Comparison of ENCODE assay signal across 8 cellular contexts in the genomic region with DNA sequence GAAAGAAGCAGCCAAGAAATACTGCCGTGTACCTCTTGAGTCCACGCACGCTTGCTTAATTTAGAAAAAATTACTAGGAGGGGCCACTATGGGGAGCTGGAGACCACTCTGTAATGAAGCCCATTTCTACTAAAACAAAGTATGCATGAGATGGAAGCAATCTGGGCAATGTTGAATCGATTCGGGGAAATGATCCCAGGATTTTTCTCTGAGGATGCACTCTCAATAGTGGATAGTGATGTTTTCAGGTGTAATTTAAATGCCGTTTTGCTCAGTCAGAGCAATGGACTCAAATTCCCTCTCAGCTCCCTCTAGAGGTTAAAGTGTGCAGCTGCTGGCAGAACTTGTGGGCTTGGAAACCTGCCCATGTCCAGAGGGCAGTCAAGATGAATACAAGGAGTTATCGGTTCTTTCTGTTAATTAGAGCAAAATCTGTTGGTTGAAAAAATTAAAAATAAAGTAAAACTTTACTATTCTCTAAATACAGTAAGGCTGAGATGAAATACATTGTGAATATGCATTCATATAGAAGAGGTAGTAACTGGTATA.
DNase-seq lines count a peak whose midpoint lies in the region; ATAC-seq, FAIRE-seq and TF ChIP-seq lines count a peak whose summit lies in the region.

No MANE protein-coding gene starts in this region.

- DNase-seq in NCI-H2107 treated with DMSO at 0.1 percent for 48 hours (lab: John Stamatoyannopoulos, UW; ENCODE audit: unreplicated experiment) (peak; percentile 44), NCI-H2107 (lab: John Stamatoyannopoulos, UW) (no peak), PC-3 (peak; percentile 82), body of pancreas (peak; percentile 68 to 74 (median 73))
- DNase-seq in stimulated activated CD4-positive, alpha-beta T cell treated with anti-CD3 and anti-CD28 coated beads, Interleukin-1b, Interleukin-23, amount 100 ng/mL, for 48 hours: peak; percentile 52

- no peaks in the 10 kb centered on the region for H4K20me1 ChIP-seq in PC-3 (ENCODE audit: low read length)

- TF ChIP-seq CTCF in PC-3 (conservative IDR thresholded peaks at IDR 0.05; ENCODE audit: low read depth, low read length) (peak; percentile 96), body of pancreas (IDR thresholded peaks at IDR 0.05) (peak; percentile 79 to 94 (median 87))

- H3K27me3 ChIP-seq in PC-3 (ENCODE audit: low read length) (no peaks in the 10 kb centered on the region), body of pancreas (no peaks in the 10 kb centered on the region)

- H3K9ac ChIP-seq in PC-3 (ENCODE audit: low read length): peak overlapping the region; percentile 54

- no peaks in the 10 kb centered on the region for H3K9me3 ChIP-seq in PC-3 (ENCODE audit: low read length)
- no peaks in the 10 kb centered on the region for H3K9me3 ChIP-seq in body of pancreas

- peak overlapping the region; percentile 31; the same call in 1 of the 2 replicates for H3K4me2 ChIP-seq in PC-3 (ENCODE audit: low read length)

- ATAC-seq in GM21423 (IDR thresholded peaks at IDR 0.05; ENCODE audit: unreplicated experiment) (peak; percentile 95), HG03575 (IDR thresholded peaks at IDR 0.05; ENCODE audit: extremely low read depth, insufficient number of reproducible peaks, low FRiP score, unreplicated experiment) (peak; percentile 77), PC-3 (peak; percentile 39; the same call in 1 of the 2 replicates), body of pancreas (peak; percentile 92)

- BruUV-seq in PC-3 (replicated peaks; lab: Mats Ljungman, UMichigan): no TSS peak

- TF ChIP-seq POLR2A in body of pancreas (IDR thresholded peaks at IDR 0.05): no peak

- H3K27ac ChIP-seq in PC-3 (ENCODE audit: low read length) (peak overlapping the region; percentile 85), body of pancreas (no peak overlapping the region)

- FAIRE-seq in islet of Langerhans (lab: Jason Lieb, UNC): peak; percentile 95

- CTCF ChIA-PET in PC-3 (lab: Charles Lee): interaction anchor here (0.6 to 0.9 kb wide), 4 partner anchors 59 to 141 kb away, joined by 3 to 4 read pairs (median 3); no protein-coding TSS in a partner anchor

- H3K9me2 ChIP-seq in PC-3 (replicated peaks; ENCODE audit: low read length): no peaks in the 10 kb centered on the region

- H3K36me3 ChIP-seq in PC-3 (ENCODE audit: low read depth, low read length) (peaks cover 3% of the 10 kb centered on the region; the same call in 1 of the 2 replicates), body of pancreas (replicated peaks in 1 of 2; ENCODE audit: insufficient read depth in 1 of 2, low read depth in 2 of 2) (no peaks in the 10 kb centered on the region)

- H3K4me3 ChIP-seq in PC-3 (ENCODE audit: low read length): no peak overlapping the region
- H3K4me3 ChIP-seq in body of pancreas: no peak overlapping the region

- 5 to 7% methylated on average over 7 of the region's 7 CpGs for whole genome bisulfite sequencing in body of pancreas, 2 donors

- POLR2A ChIA-PET in PC-3 (lab: Charles Lee; ENCODE audit: unreplicated experiment): interaction anchor here (0.5 kb wide), 1 partner anchor 15 kb away, joined by 3 read pairs; no protein-coding TSS in a partner anchor

- H2AFZ ChIP-seq in PC-3 (ENCODE audit: low read length): 0 out of 2 replicates have a peak overlapping the region, but pooled peaks have one; percentile 14

- intact Hi-C loops in PC-3 (cut with micrococcal nuclease) (loop anchor here (1.0 to 5.0 kb wide), 5 partner anchors 86 to 210 kb away; partner anchors contain the start of gene PRSS23), body of pancreas (cut with DNase I) (no loop called here)

- H3F3A ChIP-seq in PC-3 (ENCODE audit: low read length, unreplicated experiment): no peaks in the 10 kb centered on the region

- no peaks in the 10 kb centered on the region for H3K79me2 ChIP-seq in PC-3 (ENCODE audit: low read length)

- H3K4me1 ChIP-seq in PC-3 (ENCODE audit: insufficient read depth, low read length) (peaks cover 35% of the 10 kb centered on the region), body of pancreas (peaks cover 19% of the 10 kb centered on the region)

Comparison
In these comparisons a context has a peak if more than half of its experiments do, and no peak if none do; other contexts are left out.
1. ATAC-seq: peak in every context shown above with its lines; median percentile 95 in GM21423; 92 in body of pancreas; 77 in HG03575; 39 in PC-3.